8 cellular contexts compared by ENCODE assay signal in genomic region chr21:34845521-34846213, GRCh38.
A peak's percentile ranks its signal among the peaks of the same experiment; 100 is the strongest.
DNase-seq lines count a peak whose midpoint lies in the region; ATAC-seq and TF ChIP-seq lines count a peak whose summit lies in the region.

No MANE protein-coding gene starts in this region.

- no peaks in the 10 kb centered on the region for H3K9me3 Mint-ChIP-seq in activated CD4-positive, alpha-beta T cell treated with anti-CD3 and anti-CD28 coated beads for 36 hours (ENCODE audit: low read depth)
- H3K9me3 Mint-ChIP-seq in activated naive CD8-positive, alpha-beta T cell treated with anti-CD3 and anti-CD28 coated beads, Interleukin-2, amount 50 U/mL, for 24 hours = no peaks in the 10 kb centered on the region

- H3K36me3 Mint-ChIP-seq in activated CD4-positive, alpha-beta T cell treated with anti-CD3 and anti-CD28 coated beads for 36 hours (ENCODE audit: low read depth) = peaks cover 61% of the 10 kb centered on the region
- peaks cover 27% of the 10 kb centered on the region for H3K36me3 Mint-ChIP-seq in activated naive CD8-positive, alpha-beta T cell treated with anti-CD3 and anti-CD28 coated beads, Interleukin-2, amount 50 U/mL, for 24 hours (ENCODE audit: low read depth)

- POLR2A ChIA-PET in activated CD4-positive, alpha-beta T cell treated with anti-CD3 and anti-CD28 coated beads for 36 hours (lab: Charles Lee) = no interaction called here
- POLR2A ChIA-PET in HEK293T (lab: Yijun Ruan, JAX) = interaction anchor here (1.1 kb wide), 1 partner anchor 42 kb away, joined by 4 read pairs; no protein-coding TSS in a partner anchor

- no peak overlapping the region for H3K4me3 ChIP-seq in upper lobe of right lung

- H3K27me3 Mint-ChIP-seq in activated CD4-positive, alpha-beta T cell treated with anti-CD3 and anti-CD28 coated beads for 36 hours = no peaks in the 10 kb centered on the region
- no peaks in the 10 kb centered on the region for H3K27me3 Mint-ChIP-seq in activated naive CD8-positive, alpha-beta T cell treated with anti-CD3 and anti-CD28 coated beads, Interleukin-2, amount 50 U/mL, for 24 hours

- peak overlapping the region; percentile 61 for H3K27ac ChIP-seq in upper lobe of right lung

- H3K27me3 ChIP-seq in upper lobe of right lung = no peaks in the 10 kb centered on the region

- peak overlapping the region; percentile 15 for H3K27ac Mint-ChIP-seq in activated CD4-positive, alpha-beta T cell treated with anti-CD3 and anti-CD28 coated beads for 36 hours
- H3K27ac Mint-ChIP-seq in activated naive CD8-positive, alpha-beta T cell treated with anti-CD3 and anti-CD28 coated beads, Interleukin-2, amount 50 U/mL, for 24 hours = no peak overlapping the region

- H3K4me1 ChIP-seq in upper lobe of right lung = peaks cover 35% of the 10 kb centered on the region

- no peak for TF ChIP-seq CTCF in upper lobe of right lung (IDR thresholded peaks at IDR 0.05)

- DNase-seq in activated CD4-positive, alpha-beta T cell treated with anti-CD3 and anti-CD28 coated beads for 36 hours = peak; percentile 59
- DNase-seq in activated CD4-positive, alpha-beta T cell treated with anti-CD3 and anti-CD28 coated beads for 1 hour = no peak
- DNase-seq in NCI-H2196 (lab: John Stamatoyannopoulos, UW; ENCODE audit: unreplicated experiment) (peak; percentile 82), kidney tubule cell (ENCODE audit: low spot score) (peak; percentile 84), upper lobe of right lung (peak; percentile 72), HEK293T (ENCODE audit: extremely low spot score) (no peak)
- DNase-seq in activated naive CD8-positive, alpha-beta T cell treated with anti-CD3 and anti-CD28 coated beads, Interleukin-2, amount 50 U/mL, for 24 hours = peak; percentile 25

- peaks cover 33% of the 10 kb centered on the region for H3K36me3 ChIP-seq in upper lobe of right lung

- ATAC-seq in activated CD4-positive, alpha-beta T cell treated with anti-CD3 and anti-CD28 coated beads for 36 hours = peak; percentile 71
- ATAC-seq in HG02678 (IDR thresholded peaks at IDR 0.05; ENCODE audit: unreplicated experiment) = peak; percentile 97
- peak; percentile 75 for ATAC-seq in activated naive CD8-positive, alpha-beta T cell treated with anti-CD3 and anti-CD28 coated beads, Interleukin-2, amount 50 U/mL, for 24 hours
- peak; percentile 85 for ATAC-seq in upper lobe of right lung

- no peaks in the 10 kb centered on the region for H3K9me3 ChIP-seq in upper lobe of right lung

- CTCF ChIA-PET in activated CD4-positive, alpha-beta T cell treated with anti-CD3 and anti-CD28 coated beads for 36 hours (lab: Charles Lee) = no interaction called here
- CTCF ChIA-PET in HEK293T (lab: Yijun Ruan, JAX) = no interaction called here

- intact Hi-C loops in activated CD4-positive, alpha-beta T cell treated with anti-CD3 and anti-CD28 coated beads for 36 hours (cut with DNase I, micrococcal nuclease) = loop anchor here in 1 of 2 experiments (2.0 kb wide), 1 partner anchor 17 kb away; no protein-coding TSS in a partner anchor
- intact Hi-C loops in upper lobe of right lung (cut with DNase I) = no loop called here

- peaks cover 40% of the 10 kb centered on the region for H3K4me1 Mint-ChIP-seq in activated CD4-positive, alpha-beta T cell treated with anti-CD3 and anti-CD28 coated beads for 36 hours
- H3K4me1 Mint-ChIP-seq in activated naive CD8-positive, alpha-beta T cell treated with anti-CD3 and anti-CD28 coated beads, Interleukin-2, amount 50 U/mL, for 24 hours = peaks cover 32% of the 10 kb centered on the region

- H3K4me3 Mint-ChIP-seq in activated CD4-positive, alpha-beta T cell treated with anti-CD3 and anti-CD28 coated beads for 36 hours = no peak overlapping the region
- H3K4me3 Mint-ChIP-seq in activated naive CD8-positive, alpha-beta T cell treated with anti-CD3 and anti-CD28 coated beads, Interleukin-2, amount 50 U/mL, for 24 hours = no peak overlapping the region

TF ChIP-seq in HEK293T, 16 proteins besides CTCF, POLR2A, EP300 and RAD21:
- no peak for TF ChIP-seq SUZ12 (IDR thresholded peaks at IDR 0.05)
- TF ChIP-seq FOXK2 (IDR thresholded peaks at IDR 0.05) = no peak
- no peak for TF ChIP-seq ELF4 (IDR thresholded peaks at IDR 0.05)
- TF ChIP-seq FOXA1 (IDR thresholded peaks at IDR 0.05) = no peak

Comparison
In these comparisons a context has a peak if more than half of its experiments do, and no peak if none do; other contexts are left out.
1. DNase-seq: peak in activated CD4-positive, alpha-beta T cell treated with anti-CD3 and anti-CD28 coated beads for 36 hours (single experiment), NCI-H2196 (single experiment), activated naive CD8-positive, alpha-beta T cell treated with anti-CD3 and anti-CD28 coated beads, Interleukin-2, amount 50 U/mL, for 24 hours (single experiment), kidney tubule cell (single experiment) and upper lobe of right lung (single experiment); none in activated CD4-positive, alpha-beta T cell treated with anti-CD3 and anti-CD28 coated beads for 1 hour (single experiment) and HEK293T (single experiment).
2. Peak in every context shown above with its lines, with median percentiles within 50 percentile points of each other: ATAC-seq.